ENCODE assay signal across 8 cellular contexts in genomic region chr5:84382363-84383295, GRCh38. TPM values are rescaled to one million over a fixed set of nuclear protein-coding genes. Genes with fewer than 3 reads are reported as not detected.
DNase-seq lines count a peak whose midpoint lies in the region; ATAC-seq, FAIRE-seq and TF ChIP-seq lines count a peak whose summit lies in the region.

No MANE protein-coding gene starts in this region.

- no peaks in the 10 kb centered on the region for H3K9me1 ChIP-seq in keratinocyte (ENCODE audit: control insufficient read depth, extremely low read depth, insufficient read depth, low read length)

- peak overlapping the region; percentile 94 for H2AFZ ChIP-seq in keratinocyte (ENCODE audit: control insufficient read depth, low read length)

- no peaks in the 10 kb centered on the region for H3K9me3 Mint-ChIP-seq in activated CD8-positive, alpha-beta memory T cell treated with anti-CD3 and anti-CD28 coated beads, Interleukin-2, amount 10 ng/mL, durations not matched to agents 7 days and 5 days (ENCODE audit: low read depth)

- CTCF ChIA-PET in activated CD8-positive, alpha-beta memory T cell treated with anti-CD3 and anti-CD28 coated beads, Interleukin-2, amount 10 ng/mL, durations not matched to agents 7 days and 5 days (lab: Charles Lee) = no interaction called here

- H3K79me2 ChIP-seq in keratinocyte (ENCODE audit: control insufficient read depth, insufficient read depth, low read length) = no peaks in the 10 kb centered on the region

- H3K9ac ChIP-seq in keratinocyte (ENCODE audit: control insufficient read depth, extremely low read depth, insufficient read depth, low read length) = peak overlapping the region; percentile 37

- peak; percentile 19 for ATAC-seq in stimulated activated naive CD8-positive, alpha-beta T cell treated with anti-CD3 and anti-CD28 coated beads, Interleukin-15, Interleukin-2, amounts not matched to agents 100 U/mL and 50 U/mL, for 24 hours
- no peak for ATAC-seq in HG03571 (IDR thresholded peaks at IDR 0.05; ENCODE audit: unreplicated experiment)
- ATAC-seq in activated CD8-positive, alpha-beta memory T cell treated with anti-CD3 and anti-CD28 coated beads, Interleukin-2, amount 10 ng/mL, durations not matched to agents 7 days and 5 days = no peak

- TF ChIP-seq CTCF in keratinocyte (optimal IDR thresholded peaks at IDR 0.05 in 1 of 3, IDR thresholded peaks at IDR 0.05 in 1 of 3, conservative IDR thresholded peaks at IDR 0.05 in 1 of 3; ENCODE audit: extremely low read depth in 1 of 3, insufficient read depth in 2 of 3, low read length in 3 of 3) = no peak

- no peaks in the 10 kb centered on the region for H3K36me3 Mint-ChIP-seq in activated CD8-positive, alpha-beta memory T cell treated with anti-CD3 and anti-CD28 coated beads, Interleukin-2, amount 10 ng/mL, durations not matched to agents 7 days and 5 days

- FAIRE-seq in keratinocyte (lab: Jason Lieb, UNC) = peak; percentile 41

- H3K4me2 ChIP-seq in keratinocyte (ENCODE audit: control insufficient read depth, extremely low read depth, insufficient read depth, low read depth, low read length) = peak overlapping the region; percentile 93

- DNase-seq in GM03348 (ENCODE audit: low spot score) = peak; percentile 44
- peak; percentile 71 for DNase-seq in NCI-H510A treated with DMSO at 0.1 percent for 48 hours (lab: John Stamatoyannopoulos, UW)
- peak; percentile 71 for DNase-seq in cerebellar cortex (ENCODE audit: low spot score)
- no peak for DNase-seq in keratinocyte (ENCODE audit: low read depth, low spot score)
- no peak for DNase-seq in stimulated activated naive CD8-positive, alpha-beta T cell treated with anti-CD3 and anti-CD28 coated beads, Interleukin-15, Interleukin-2, amounts not matched to agents 100 U/mL and 50 U/mL, for 24 hours
- DNase-seq in activated CD8-positive, alpha-beta memory T cell treated with anti-CD3 and anti-CD28 coated beads, Interleukin-2, amount 10 ng/mL, durations not matched to agents 7 days and 5 days = no peak
- DNase-seq in activated naive CD4-positive, alpha-beta T cell (lab: John Stamatoyannopoulos, UW) = no peak

- H3K4me1 Mint-ChIP-seq in activated CD8-positive, alpha-beta memory T cell treated with anti-CD3 and anti-CD28 coated beads, Interleukin-2, amount 10 ng/mL, durations not matched to agents 7 days and 5 days = peaks cover 4% of the 10 kb centered on the region

- H4K20me1 ChIP-seq in keratinocyte (ENCODE audit: control insufficient read depth, extremely low read depth, insufficient read depth, low read length) = no peaks in the 10 kb centered on the region

- no peaks in the 10 kb centered on the region for H3K9me3 ChIP-seq in keratinocyte (ENCODE audit: control insufficient read depth, low read depth, low read length)

- no peak overlapping the region for H3K27ac Mint-ChIP-seq in activated CD8-positive, alpha-beta memory T cell treated with anti-CD3 and anti-CD28 coated beads, Interleukin-2, amount 10 ng/mL, durations not matched to agents 7 days and 5 days

- no peak overlapping the region for H3K27ac ChIP-seq in keratinocyte (ENCODE audit: control insufficient read depth, insufficient read depth, low read length)

- dilution Hi-C loops in keratinocyte (cut with MboI; ENCODE audit: extremely low pct_ligation_motif_present, low sequenced_read_pairs) = no loop called here

- peaks cover 34% of the 10 kb centered on the region for H3K27me3 ChIP-seq in keratinocyte (ENCODE audit: control insufficient read depth, extremely low read depth, insufficient read depth, low read length)

- H3K4me3 ChIP-seq in keratinocyte (ENCODE audit: control insufficient read depth in 2 of 3, extremely low read depth in 1 of 3, insufficient read depth in 2 of 3, low read depth in 1 of 3, low read length in 3 of 3) = peak overlapping the region; percentile 25 to 73 (median 67)

- peaks cover 45% of the 10 kb centered on the region for H3K27me3 Mint-ChIP-seq in activated CD8-positive, alpha-beta memory T cell treated with anti-CD3 and anti-CD28 coated beads, Interleukin-2, amount 10 ng/mL, durations not matched to agents 7 days and 5 days

- H3K4me1 ChIP-seq in keratinocyte (ENCODE audit: control insufficient read depth, extremely low read depth, insufficient read depth, low read length) = peaks cover 20% of the 10 kb centered on the region

- no peaks in the 10 kb centered on the region for H3K36me3 ChIP-seq in keratinocyte (ENCODE audit: control insufficient read depth in 2 of 2, extremely low read depth in 1 of 2, insufficient read depth in 2 of 2, low read length in 2 of 2)

- no peak overlapping the region for H3K4me3 Mint-ChIP-seq in activated CD8-positive, alpha-beta memory T cell treated with anti-CD3 and anti-CD28 coated beads, Interleukin-2, amount 10 ng/mL, durations not matched to agents 7 days and 5 days

RNA-seq across cellular contexts. Expression of gene EDIL3, which starts 2.1 kb away (rescaled TPM):
- 0.08 to 0.63 TPM (median 0.34 TPM) in 3 replicates for polyA plus RNA-seq in keratinocyte
- polyA plus RNA-seq in keratinocyte (2011; ENCODE audit: low read depth) = 0.05 TPM
- 0.13 and 0.39 TPM in 2 replicates for polyA plus RNA-seq in keratinocyte (2011; cell fraction: cytosol; rRNA removed)
- 0.40 and 0.61 TPM in 2 replicates for polyA plus RNA-seq in keratinocyte (2011; cell fraction: nucleus; rRNA removed)
- 0.14 and 0.25 TPM in 2 replicates for polyA plus RNA-seq in keratinocyte (2012; ENCODE audit: low replicate concordance)
- polyA minus RNA-seq in keratinocyte = 1.6 TPM in 1 of 3 replicates, not detected in the others
- polyA minus RNA-seq in keratinocyte (2011; cell fraction: cytosol; rRNA and poly(A)+ RNA removed) = not detected
- polyA minus RNA-seq in keratinocyte (2011; cell fraction: nucleus; rRNA and poly(A)+ RNA removed) = 0.63 and 1.1 TPM in 2 replicates
- total RNA-seq in activated CD8-positive, alpha-beta memory T cell treated with anti-CD3 and anti-CD28 coated beads, Interleukin-2, amount 10 ng/mL, durations not matched to agents 7 days and 5 days = not detected

Comparison
In these comparisons a context has a peak if more than half of its experiments do, and no peak if none do; other contexts are left out.
1. DNase-seq: peak in GM03348 (single experiment), NCI-H510A treated with DMSO at 0.1 percent for 48 hours (single experiment) and cerebellar cortex (single experiment); none in keratinocyte (single experiment), stimulated activated naive CD8-positive, alpha-beta T cell treated with anti-CD3 and anti-CD28 coated beads, Interleukin-15, Interleukin-2, amounts not matched to agents 100 U/mL and 50 U/mL, for 24 hours (single experiment), activated CD8-positive, alpha-beta memory T cell treated with anti-CD3 and anti-CD28 coated beads, Interleukin-2, amount 10 ng/mL, durations not matched to agents 7 days and 5 days (single experiment) and activated naive CD4-positive, alpha-beta T cell (0 of 4).